ENCODE assay signal across 26 cellular contexts in genomic region chr7:133099887-133100286, GRCh38.
"Had no signal": no experiment of that assay in that cellular context is flagged by ENCODE, and none has a peak within 500 bp of the region (broad histone marks: within the 10 kb centered on the region; RNA-seq: fewer than 3 reads in every experiment).

No MANE protein-coding gene starts in this region.

- H3K36me3 ChIP-seq: ascending aorta, breast epithelium, cardiac muscle cell, colonic mucosa, esophagus squamous epithelium, gastroesophageal sphincter had no signal

- H3K9me3 ChIP-seq: ascending aorta, breast epithelium, colonic mucosa, esophagus squamous epithelium, gastroesophageal sphincter had no signal

- H3K4me1 ChIP-seq: ascending aorta, breast epithelium, colonic mucosa, esophagus squamous epithelium, gastroesophageal sphincter had no signal

- H3K4me3 ChIP-seq: ascending aorta, breast epithelium, cardiac muscle cell, colonic mucosa, esophagus squamous epithelium, gastroesophageal sphincter had no signal

- ATAC-seq: activated CD8-positive, alpha-beta T cell treated with anti-CD3 and anti-CD28 coated beads for 36 hours; activated T-cell treated with anti-CD3 and anti-CD28 coated beads, Interleukin-2, amount 50 U/mL, for 4 hours; activated T-helper 17 cell treated with anti-CD3 and anti-CD28 coated beads, Interleukin-2, amount 50 U/mL, for 72 hours; gastroesophageal sphincter had no signal

- H3K36me3 Mint-ChIP-seq: activated naive CD8-positive, alpha-beta T cell; brain had no signal

- H3K9me3 Mint-ChIP-seq: activated CD4-positive, alpha-beta T cell treated with anti-CD3 and anti-CD28 coated beads, Interleukin-2, amount 10 ng/mL, durations not matched to agents 7 days and 5 days; activated CD8-positive, alpha-beta T cell treated with anti-CD3 and anti-CD28 coated beads for 36 hours; activated T-cell treated with anti-CD3 and anti-CD28 coated beads, Interleukin-2, amount 50 U/mL, for 4 hours; activated T-helper 17 cell treated with anti-CD3 and anti-CD28 coated beads, Interleukin-2, amount 50 U/mL, for 72 hours; brain had no signal

- H3K27ac Mint-ChIP-seq: activated CD4-positive, alpha-beta T cell treated with anti-CD3 and anti-CD28 coated beads, Interleukin-2, amount 10 ng/mL, durations not matched to agents 7 days and 5 days; activated CD8-positive, alpha-beta T cell treated with anti-CD3 and anti-CD28 coated beads for 36 hours; activated naive CD8-positive, alpha-beta T cell; activated T-helper 17 cell treated with anti-CD3 and anti-CD28 coated beads, Interleukin-2, amount 50 U/mL, for 72 hours had no signal

- H3K4me3 Mint-ChIP-seq: activated CD4-positive, alpha-beta T cell treated with anti-CD3 and anti-CD28 coated beads, Interleukin-2, amount 10 ng/mL, durations not matched to agents 7 days and 5 days; activated CD8-positive, alpha-beta T cell treated with anti-CD3 and anti-CD28 coated beads for 36 hours; activated naive CD8-positive, alpha-beta T cell; activated T-cell treated with anti-CD3 and anti-CD28 coated beads, Interleukin-2, amount 50 U/mL, for 4 hours; activated T-helper 17 cell treated with anti-CD3 and anti-CD28 coated beads, Interleukin-2, amount 50 U/mL, for 72 hours; brain had no signal

- H3K27ac ChIP-seq: ascending aorta, breast epithelium, cardiac muscle cell, colonic mucosa, epithelial cell of prostate, esophagus squamous epithelium, gastroesophageal sphincter had no signal

- H3K27me3 Mint-ChIP-seq: activated CD4-positive, alpha-beta T cell treated with anti-CD3 and anti-CD28 coated beads, Interleukin-2, amount 10 ng/mL, durations not matched to agents 7 days and 5 days; activated CD8-positive, alpha-beta T cell treated with anti-CD3 and anti-CD28 coated beads for 36 hours had no signal

- H3K4me1 Mint-ChIP-seq: activated CD4-positive, alpha-beta T cell treated with anti-CD3 and anti-CD28 coated beads, Interleukin-2, amount 10 ng/mL, durations not matched to agents 7 days and 5 days; activated T-helper 17 cell treated with anti-CD3 and anti-CD28 coated beads, Interleukin-2, amount 50 U/mL, for 72 hours; brain had no signal

- H3K27me3 ChIP-seq: ascending aorta, breast epithelium, colonic mucosa, esophagus squamous epithelium, gastroesophageal sphincter had no signal

- DNase-seq: activated CD4-positive, alpha-beta T cell treated with anti-CD3 and anti-CD28 coated beads for 1 hour; activated CD4-positive, alpha-beta T cell treated with anti-CD3 and anti-CD28 coated beads for 4 hours; activated CD4-positive, alpha-beta T cell treated with anti-CD3 and anti-CD28 coated beads, Interleukin-2, amount 10 ng/mL, durations not matched to agents 7 days and 5 days; activated CD4-positive, alpha-beta T cell treated with anti-CD3 and anti-CD28 coated beads, Interleukin-2, amount 50 U/mL, for 4 hours; activated CD8-positive, alpha-beta memory T cell treated with anti-CD3 and anti-CD28 coated beads for 24 hours; activated CD8-positive, alpha-beta T cell treated with anti-CD3 and anti-CD28 coated beads for 36 hours; activated effector memory CD4-positive, alpha-beta T cell treated with Interleukin-2 at 50 U/mL for 16 hours; activated gamma-delta T cell treated with Interleukin-2 at 50 U/mL for 16 hours; activated naive CD4-positive, alpha-beta T cell treated with anti-CD3 and anti-CD28 coated beads, Interleukin-2, amount 50 U/mL, for 16 hours; activated naive CD4-positive, alpha-beta T cell treated with Interleukin-2 at 50 U/mL for 16 hours; activated T-cell treated with anti-CD3 and anti-CD28 coated beads, Interleukin-2, amount 50 U/mL, for 4 hours; central memory CD4-positive, alpha-beta T cell; cerebellar nuclear complex; colonic mucosa; effector CD8-positive, alpha-beta T cell; esophagus squamous epithelium; foreskin melanocyte; T-helper 2 cell had no signal
